Comparison of ENCODE assay signal across 8 cellular contexts in genomic region chr9:113409481-113409880, GRCh38. TPM values are rescaled to one million over a fixed set of nuclear protein-coding genes. Genes with fewer than 3 reads are reported as not detected.
DNase-seq lines count a peak whose midpoint lies in the region; ATAC-seq and TF ChIP-seq lines count a peak whose summit lies in the region.

No MANE protein-coding gene starts in this region.

- peak overlapping the region; percentile 85 for H3K4me2 ChIP-seq in BLaER1

- no peak for TF ChIP-seq CTCF in GM13976 (IDR thresholded peaks at IDR 0.05; ENCODE audit: borderline replicate concordance, control extremely low read depth, extremely low read depth, insufficient read depth, missing control alignments)

- no peak for ATAC-seq in natural killer cell treated with Interleukin-12 subunit alpha and Interleukin-12 subunit beta and Interleukin-15 and Interleukin-18, amount 100 ng/mL, for 72 hours
- no peak for ATAC-seq in GM21576 (IDR thresholded peaks at IDR 0.05; ENCODE audit: unreplicated experiment)

- H3K4me3 ChIP-seq in BLaER1 = peak overlapping the region; percentile 92
- H3K4me3 ChIP-seq in MG63 = peak overlapping the region; percentile 70

- H3K36me3 Mint-ChIP-seq in natural killer cell treated with Interleukin-12 subunit alpha and Interleukin-12 subunit beta and Interleukin-15 and Interleukin-18, amount 100 ng/mL, for 72 hours = peaks cover 25% of the 10 kb centered on the region

- H3K27me3 Mint-ChIP-seq in natural killer cell treated with Interleukin-12 subunit alpha and Interleukin-12 subunit beta and Interleukin-15 and Interleukin-18, amount 100 ng/mL, for 72 hours = no peaks in the 10 kb centered on the region

- H3K9me3 Mint-ChIP-seq in natural killer cell treated with Interleukin-12 subunit alpha and Interleukin-12 subunit beta and Interleukin-15 and Interleukin-18, amount 100 ng/mL, for 72 hours = no peaks in the 10 kb centered on the region

- DNase-seq in MG63 (no peak), dermis blood vessel endothelial cell (peak; percentile 13), putamen (ENCODE audit: low spot score) (no peak), DMS79 (lab: John Stamatoyannopoulos, UW) (no peak), GM13976 (ENCODE audit: low spot score) (no peak)
- no peak for DNase-seq in natural killer cell treated with Interleukin-12 subunit alpha and Interleukin-12 subunit beta and Interleukin-15 and Interleukin-18, amount 100 ng/mL, for 72 hours (ENCODE audit: low spot score)

- peak overlapping the region; percentile 97 for H3K27ac ChIP-seq in BLaER1

- peaks cover 22% of the 10 kb centered on the region for H3K36me3 ChIP-seq in BLaER1
- H3K36me3 ChIP-seq in MG63 = peaks cover 27% of the 10 kb centered on the region

- peaks cover 25 to 33% of the 10 kb centered on the region in 2 donors for H3K4me1 Mint-ChIP-seq in natural killer cell treated with Interleukin-12 subunit alpha and Interleukin-12 subunit beta and Interleukin-15 and Interleukin-18, amount 100 ng/mL, for 72 hours (ENCODE audit: low read depth in 2 of 2)

- H4K20me1 ChIP-seq in BLaER1 = peaks cover 20% of the 10 kb centered on the region; the same call in 1 of the 2 replicates

- H3K27ac Mint-ChIP-seq in natural killer cell treated with Interleukin-12 subunit alpha and Interleukin-12 subunit beta and Interleukin-15 and Interleukin-18, amount 100 ng/mL, for 72 hours = peak overlapping the region; percentile 98 to 99

- H3K9me3 ChIP-seq in BLaER1 = no peaks in the 10 kb centered on the region
- H3K9me3 ChIP-seq in MG63 = no peaks in the 10 kb centered on the region

- peak overlapping the region; percentile 97 for H3K4me3 Mint-ChIP-seq in natural killer cell treated with Interleukin-12 subunit alpha and Interleukin-12 subunit beta and Interleukin-15 and Interleukin-18, amount 100 ng/mL, for 72 hours

- H3K27me3 ChIP-seq in BLaER1 (no peaks in the 10 kb centered on the region), MG63 (no peaks in the 10 kb centered on the region)

- H3K4me1 ChIP-seq in BLaER1 = peaks cover 57% of the 10 kb centered on the region

- H3K9ac ChIP-seq in BLaER1 = peak overlapping the region; percentile 98

- in situ Hi-C loops in GM13976 (cut with MboI; ENCODE audit: low sequenced_read_pairs, unreplicated experiment) = no loop called here

RNA-seq across cellular contexts. Expression of gene POLE3, which starts 1.0 kb away (rescaled TPM):
- 81.1 and 97.9 TPM in 2 replicates for total RNA-seq in MG63 (2014; rRNA removed; shearing (Covaris generic); ENCODE audit: low replicate concordance)
- 57.2 and 61.5 TPM in 2 replicates for total RNA-seq in dermis blood vessel endothelial cell
- 10 to 100 TPM; 62.7 to 76.1 TPM for total RNA-seq in natural killer cell treated with Interleukin-12 subunit alpha and Interleukin-12 subunit beta and Interleukin-15 and Interleukin-18, amount 100 ng/mL, for 72 hours

RNA-seq across cellular contexts. Expression of gene C9orf43, which starts 1.1 kb away (rescaled TPM):
- 0.33 TPM in 1 of 2 replicates, not detected in the other for total RNA-seq in MG63 (2014; rRNA removed; shearing (Covaris generic); ENCODE audit: low replicate concordance)
- 0.23 TPM in 1 of 2 replicates, not detected in the other for total RNA-seq in dermis blood vessel endothelial cell
- total RNA-seq in natural killer cell treated with Interleukin-12 subunit alpha and Interleukin-12 subunit beta and Interleukin-15 and Interleukin-18, amount 100 ng/mL, for 72 hours = 1 to 10 TPM; 1.1 to 1.3 TPM

RNA-seq across cellular contexts. Expression of gene ALAD, which starts 8.4 kb away (rescaled TPM):
- 14.8 and 17.0 TPM in 2 replicates for total RNA-seq in MG63 (2014; rRNA removed; shearing (Covaris generic); ENCODE audit: low replicate concordance)
- total RNA-seq in dermis blood vessel endothelial cell = 15.0 and 22.4 TPM in 2 replicates
- total RNA-seq in natural killer cell treated with Interleukin-12 subunit alpha and Interleukin-12 subunit beta and Interleukin-15 and Interleukin-18, amount 100 ng/mL, for 72 hours = 10 to 100 TPM; 18.7 to 19.5 TPM

RNA-seq across cellular contexts. Expression of gene HDHD3, which starts 32.7 kb away (rescaled TPM):
- total RNA-seq in MG63 (2014; rRNA removed; shearing (Covaris generic); ENCODE audit: low replicate concordance) = 7.6 and 11.5 TPM in 2 replicates
- total RNA-seq in dermis blood vessel endothelial cell = 5.6 and 8.3 TPM in 2 replicates
- 10 to 100 TPM; 11.0 to 15.7 TPM for total RNA-seq in natural killer cell treated with Interleukin-12 subunit alpha and Interleukin-12 subunit beta and Interleukin-15 and Interleukin-18, amount 100 ng/mL, for 72 hours

RNA-seq across cellular contexts. Expression of gene RGS3, which starts 54.0 kb away (rescaled TPM):
- 96.9 and 148 TPM in 2 replicates for total RNA-seq in MG63 (2014; rRNA removed; shearing (Covaris generic); ENCODE audit: low replicate concordance)
- 294 and 415 TPM in 2 replicates for total RNA-seq in dermis blood vessel endothelial cell
- total RNA-seq in natural killer cell treated with Interleukin-12 subunit alpha and Interleukin-12 subunit beta and Interleukin-15 and Interleukin-18, amount 100 ng/mL, for 72 hours = 100 to 1,000 TPM in 1 of 2 donors, 10 to 100 TPM in 1; 71.7 to 144 TPM
